1 cellular context compared by ENCODE assay signal in genomic region chr10:112898540-112899395, GRCh38.
A peak's percentile ranks its signal among the peaks of the same experiment; 100 is the strongest.
TF ChIP-seq lines count a peak whose summit lies in the region.

No MANE protein-coding gene starts in this region.

TF ChIP-seq in GM23338, 12 proteins besides CTCF, POLR2A, EP300 and RAD21 (continued from another document):
- TF ChIP-seq, protein P1, sequence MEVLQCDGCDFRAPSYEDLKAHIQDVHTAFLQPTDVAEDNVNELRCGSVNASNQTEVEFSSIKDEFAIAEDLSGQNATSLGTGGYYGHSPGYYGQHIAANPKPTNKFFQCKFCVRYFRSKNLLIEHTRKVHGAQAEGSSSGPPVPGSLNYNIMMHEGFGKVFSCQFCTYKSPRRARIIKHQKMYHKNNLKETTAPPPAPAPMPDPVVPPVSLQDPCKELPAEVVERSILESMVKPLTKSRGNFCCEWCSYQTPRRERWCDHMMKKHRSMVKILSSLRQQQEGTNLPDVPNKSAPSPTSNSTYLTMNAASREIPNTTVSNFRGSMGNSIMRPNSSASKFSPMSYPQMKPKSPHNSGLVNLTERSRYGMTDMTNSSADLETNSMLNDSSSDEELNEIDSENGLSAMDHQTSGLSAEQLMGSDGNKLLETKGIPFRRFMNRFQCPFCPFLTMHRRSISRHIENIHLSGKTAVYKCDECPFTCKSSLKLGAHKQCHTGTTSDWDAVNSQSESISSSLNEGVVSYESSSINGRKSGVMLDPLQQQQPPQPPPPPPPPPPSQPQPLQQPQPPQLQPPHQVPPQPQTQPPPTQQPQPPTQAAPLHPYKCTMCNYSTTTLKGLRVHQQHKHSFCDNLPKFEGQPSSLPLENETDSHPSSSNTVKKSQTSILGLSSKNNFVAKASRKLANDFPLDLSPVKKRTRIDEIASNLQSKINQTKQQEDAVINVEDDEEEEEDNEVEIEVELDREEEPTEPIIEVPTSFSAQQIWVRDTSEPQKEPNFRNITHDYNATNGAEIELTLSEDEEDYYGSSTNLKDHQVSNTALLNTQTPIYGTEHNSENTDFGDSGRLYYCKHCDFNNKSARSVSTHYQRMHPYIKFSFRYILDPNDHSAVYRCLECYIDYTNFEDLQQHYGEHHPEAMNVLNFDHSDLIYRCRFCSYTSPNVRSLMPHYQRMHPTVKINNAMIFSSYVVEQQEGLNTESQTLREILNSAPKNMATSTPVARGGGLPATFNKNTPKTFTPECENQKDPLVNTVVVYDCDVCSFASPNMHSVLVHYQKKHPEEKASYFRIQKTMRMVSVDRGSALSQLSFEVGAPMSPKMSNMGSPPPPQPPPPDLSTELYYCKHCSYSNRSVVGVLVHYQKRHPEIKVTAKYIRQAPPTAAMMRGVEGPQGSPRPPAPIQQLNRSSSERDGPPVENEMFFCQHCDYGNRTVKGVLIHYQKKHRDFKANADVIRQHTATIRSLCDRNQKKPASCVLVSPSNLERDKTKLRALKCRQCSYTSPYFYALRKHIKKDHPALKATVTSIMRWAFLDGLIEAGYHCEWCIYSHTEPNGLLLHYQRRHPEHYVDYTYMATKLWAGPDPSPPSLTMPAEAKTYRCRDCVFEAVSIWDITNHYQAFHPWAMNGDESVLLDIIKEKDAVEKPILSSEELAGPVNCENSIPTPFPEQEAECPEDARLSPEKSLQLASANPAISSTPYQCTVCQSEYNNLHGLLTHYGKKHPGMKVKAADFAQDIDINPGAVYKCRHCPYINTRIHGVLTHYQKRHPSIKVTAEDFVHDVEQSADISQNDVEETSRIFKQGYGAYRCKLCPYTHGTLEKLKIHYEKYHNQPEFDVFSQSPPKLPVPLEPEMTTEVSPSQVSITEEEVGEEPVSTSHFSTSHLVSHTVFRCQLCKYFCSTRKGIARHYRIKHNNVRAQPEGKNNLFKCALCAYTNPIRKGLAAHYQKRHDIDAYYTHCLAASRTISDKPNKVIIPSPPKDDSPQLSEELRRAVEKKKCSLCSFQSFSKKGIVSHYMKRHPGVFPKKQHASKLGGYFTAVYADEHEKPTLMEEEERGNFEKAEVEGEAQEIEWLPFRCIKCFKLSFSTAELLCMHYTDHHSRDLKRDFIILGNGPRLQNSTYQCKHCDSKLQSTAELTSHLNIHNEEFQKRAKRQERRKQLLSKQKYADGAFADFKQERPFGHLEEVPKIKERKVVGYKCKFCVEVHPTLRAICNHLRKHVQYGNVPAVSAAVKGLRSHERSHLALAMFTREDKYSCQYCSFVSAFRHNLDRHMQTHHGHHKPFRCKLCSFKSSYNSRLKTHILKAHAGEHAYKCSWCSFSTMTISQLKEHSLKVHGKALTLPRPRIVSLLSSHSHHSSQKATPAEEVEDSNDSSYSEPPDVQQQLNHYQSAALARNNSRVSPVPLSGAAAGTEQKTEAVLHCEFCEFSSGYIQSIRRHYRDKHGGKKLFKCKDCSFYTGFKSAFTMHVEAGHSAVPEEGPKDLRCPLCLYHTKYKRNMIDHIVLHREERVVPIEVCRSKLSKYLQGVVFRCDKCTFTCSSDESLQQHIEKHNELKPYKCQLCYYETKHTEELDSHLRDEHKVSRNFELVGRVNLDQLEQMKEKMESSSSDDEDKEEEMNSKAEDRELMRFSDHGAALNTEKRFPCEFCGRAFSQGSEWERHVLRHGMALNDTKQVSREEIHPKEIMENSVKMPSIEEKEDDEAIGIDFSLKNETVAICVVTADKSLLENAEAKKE (CRISPR knock-in tag; IDR thresholded peaks at IDR 0.05): peak; percentile 17; the same call in 1 of the 2 replicates
- no peak for TF ChIP-seq ZNF331 (CRISPR knock-in tag; IDR thresholded peaks at IDR 0.05; ENCODE audit: low read depth)
- TF ChIP-seq, protein P2, sequence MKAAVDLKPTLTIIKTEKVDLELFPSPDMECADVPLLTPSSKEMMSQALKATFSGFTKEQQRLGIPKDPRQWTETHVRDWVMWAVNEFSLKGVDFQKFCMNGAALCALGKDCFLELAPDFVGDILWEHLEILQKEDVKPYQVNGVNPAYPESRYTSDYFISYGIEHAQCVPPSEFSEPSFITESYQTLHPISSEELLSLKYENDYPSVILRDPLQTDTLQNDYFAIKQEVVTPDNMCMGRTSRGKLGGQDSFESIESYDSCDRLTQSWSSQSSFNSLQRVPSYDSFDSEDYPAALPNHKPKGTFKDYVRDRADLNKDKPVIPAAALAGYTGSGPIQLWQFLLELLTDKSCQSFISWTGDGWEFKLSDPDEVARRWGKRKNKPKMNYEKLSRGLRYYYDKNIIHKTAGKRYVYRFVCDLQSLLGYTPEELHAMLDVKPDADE (IDR thresholded peaks at IDR 0.05): no peak
- no peak for TF ChIP-seq NANOG (IDR thresholded peaks at IDR 0.05; ENCODE audit: borderline replicate concordance)
- 0 out of 2 replicates have a peak, but pooled peaks have one; percentile 15 for TF ChIP-seq POLR2AphosphoS5 (IDR thresholded peaks at IDR 0.05; ENCODE audit: low read depth)
- TF ChIP-seq ZNF114 (CRISPR knock-in tag; IDR thresholded peaks at IDR 0.05): no peak
- no peak for TF ChIP-seq STAT1 (IDR thresholded peaks at IDR 0.05; ENCODE audit: unreplicated experiment)
TF ChIP-seq in GM23338: peak in this region for 3.
